Comparison of ENCODE assay signal across 9 cellular contexts in genomic region chrX:130167040-130167439, GRCh38. TPM values are rescaled to one million over a fixed set of nuclear protein-coding genes. Genes with fewer than 3 reads are reported as not detected.
DNase-seq lines count a peak whose midpoint lies in the region; ATAC-seq, FAIRE-seq and TF ChIP-seq lines count a peak whose summit lies in the region.
"Had no signal": no experiment of that assay in that cellular context is flagged by ENCODE, and none has a peak within 500 bp of the region (broad histone marks: within the 10 kb centered on the region; RNA-seq: fewer than 3 reads in every experiment).

No MANE protein-coding gene starts in this region.

- H3K27me3 Mint-ChIP-seq in activated CD4-positive, alpha-beta T cell treated with anti-CD3 and anti-CD28 coated beads, Interleukin-2, amount 10 ng/mL, durations not matched to agents 7 days and 5 days = no peaks in the 10 kb centered on the region
- H3K27me3 Mint-ChIP-seq in endothelial cell (ENCODE audit: unreplicated experiment) = peaks cover 5% of the 10 kb centered on the region

- POLR2A ChIA-PET in activated CD4-positive, alpha-beta T cell treated with anti-CD3 and anti-CD28 coated beads, Interleukin-2, amount 10 ng/mL, durations not matched to agents 7 days and 5 days (lab: Charles Lee) = no interaction called here
- POLR2A ChIA-PET in Panc1 (lab: Charles Lee) = no interaction called here

- TF ChIP-seq CTCF in Panc1 (IDR thresholded peaks at IDR 0.05) (no peak), endothelial cell (IDR thresholded peaks at IDR 0.05; ENCODE audit: unreplicated experiment) (no peak), smooth muscle cell (IDR thresholded peaks at IDR 0.05; ENCODE audit: borderline replicate concordance, insufficient read depth, poor library complexity, severe bottlenecking) (no peak), D721Med (IDR thresholded peaks at IDR 0.05; ENCODE audit: insufficient read depth, missing control alignments) (no peak)

- no peaks in the 10 kb centered on the region for H3F3A ChIP-seq in smooth muscle cell (ENCODE audit: low read depth)

- no peak overlapping the region for H3K9ac ChIP-seq in smooth muscle cell (ENCODE audit: low read depth)

- no peaks in the 10 kb centered on the region for H4K20me1 ChIP-seq in smooth muscle cell (ENCODE audit: low read depth)

- peak overlapping the region; percentile 83 for H3K4me2 ChIP-seq in smooth muscle cell

- H3K9me3 ChIP-seq in Panc1 (ENCODE audit: control insufficient read depth, insufficient read depth, low read depth, low read length) = no peaks in the 10 kb centered on the region
- no peaks in the 10 kb centered on the region for H3K9me3 ChIP-seq in smooth muscle cell (replicated peaks; ENCODE audit: low read depth)

- no peaks in the 10 kb centered on the region for H3K27me3 ChIP-seq in Panc1 (ENCODE audit: control insufficient read depth, insufficient read depth, low read length)
- H3K27me3 ChIP-seq in smooth muscle cell (ENCODE audit: low read depth) = no peaks in the 10 kb centered on the region

- peak overlapping the region; percentile 94 for H3K4me3 ChIP-seq in Panc1 (ENCODE audit: low read depth in 2 of 2, low read length in 2 of 2)
- H3K4me3 ChIP-seq in smooth muscle cell = peak overlapping the region; percentile 66

- peak overlapping the region; percentile 95 for H3K27ac Mint-ChIP-seq in activated CD4-positive, alpha-beta T cell treated with anti-CD3 and anti-CD28 coated beads, Interleukin-2, amount 10 ng/mL, durations not matched to agents 7 days and 5 days
- H3K27ac Mint-ChIP-seq in endothelial cell (ENCODE audit: unreplicated experiment) = peak overlapping the region; percentile 23

- no peak overlapping the region for H2AFZ ChIP-seq in smooth muscle cell (ENCODE audit: low read depth)

- H3K79me2 ChIP-seq in smooth muscle cell (ENCODE audit: low read depth) = peaks cover 22% of the 10 kb centered on the region

- H3K36me3 ChIP-seq in Panc1 (ENCODE audit: control insufficient read depth, insufficient read depth, low read length) = no peaks in the 10 kb centered on the region
- H3K36me3 ChIP-seq in smooth muscle cell (ENCODE audit: low read depth) = no peaks in the 10 kb centered on the region

- BruUV-seq in Panc1 (replicated peaks; lab: Mats Ljungman, UMichigan) = no TSS peak

- in situ Hi-C loops in Panc1 (cut with HindIII; ENCODE audit: low pct_unique_long_range_greater_than_20kb, low sequenced_read_pairs) = no loop called here

- intact Hi-C loops in Panc1 (cut with micrococcal nuclease; ENCODE audit: unreplicated experiment) = no loop called here

- CTCF ChIA-PET in activated CD4-positive, alpha-beta T cell treated with anti-CD3 and anti-CD28 coated beads, Interleukin-2, amount 10 ng/mL, durations not matched to agents 7 days and 5 days (lab: Charles Lee) = interaction anchor here (1.9 kb wide), 1 partner anchor 45 kb away, joined by 5 read pairs; no protein-coding TSS in a partner anchor
- CTCF ChIA-PET in Panc1 (lab: Charles Lee) = no interaction called here

- WGBS in smooth muscle cell (ENCODE audit: low lambda C conversion rate) = 62% methylated on average over 4 of the region's 4 CpGs

- H3K9me3 Mint-ChIP-seq in activated CD4-positive, alpha-beta T cell treated with anti-CD3 and anti-CD28 coated beads, Interleukin-2, amount 10 ng/mL, durations not matched to agents 7 days and 5 days = no peaks in the 10 kb centered on the region
- no peaks in the 10 kb centered on the region for H3K9me3 Mint-ChIP-seq in endothelial cell (ENCODE audit: unreplicated experiment)

- H3K36me3 Mint-ChIP-seq in activated CD4-positive, alpha-beta T cell treated with anti-CD3 and anti-CD28 coated beads, Interleukin-2, amount 10 ng/mL, durations not matched to agents 7 days and 5 days (ENCODE audit: low read depth) = no peaks in the 10 kb centered on the region
- H3K36me3 Mint-ChIP-seq in endothelial cell (ENCODE audit: low read depth, unreplicated experiment) = no peaks in the 10 kb centered on the region

- ATAC-seq in Panc1 (no peak), HG02623 (IDR thresholded peaks at IDR 0.05; ENCODE audit: unreplicated experiment) (no peak)

- no peak for FAIRE-seq in D721Med (lab: Jason Lieb, UNC)

- H3K27ac ChIP-seq in Panc1 (ENCODE audit: low read length) (peak overlapping the region; percentile 92), smooth muscle cell (ENCODE audit: low read depth) (no peak overlapping the region)

- no peak for DNase-seq in activated CD4-positive, alpha-beta T cell treated with anti-CD3 and anti-CD28 coated beads, Interleukin-2, amount 10 ng/mL, durations not matched to agents 7 days and 5 days
- DNase-seq in activated CD4-positive, alpha-beta T cell treated with anti-CD3 and anti-CD28 coated beads, Interleukin-2, amount 50 U/mL, for 4 hours = no peak
- DNase-seq in Panc1 (ENCODE audit: low read depth, low spot score) (no peak), endothelial cell (ENCODE audit: low spot score) (no peak), smooth muscle cell (lab: John Stamatoyannopoulos, UW; ENCODE audit: unreplicated experiment) (no peak), D721Med (ENCODE audit: insufficient read length, low spot score) (no peak), SIG-M5 treated with dmso at 0.1 percent for 504 hours (lab: John Stamatoyannopoulos, UW; ENCODE audit: unreplicated experiment) (no peak)
- DNase-seq: RPMI8226 had no signal

- H3K4me1 Mint-ChIP-seq in activated CD4-positive, alpha-beta T cell treated with anti-CD3 and anti-CD28 coated beads, Interleukin-2, amount 10 ng/mL, durations not matched to agents 7 days and 5 days = peaks cover 53% of the 10 kb centered on the region
- H3K4me1 Mint-ChIP-seq in endothelial cell (ENCODE audit: unreplicated experiment) = peaks cover 11% of the 10 kb centered on the region

- H3K4me3 Mint-ChIP-seq in activated CD4-positive, alpha-beta T cell treated with anti-CD3 and anti-CD28 coated beads, Interleukin-2, amount 10 ng/mL, durations not matched to agents 7 days and 5 days = peak overlapping the region; percentile 91
- H3K4me3 Mint-ChIP-seq in endothelial cell (ENCODE audit: unreplicated experiment) = peak overlapping the region; percentile 94

- H3K4me1 ChIP-seq in Panc1 (ENCODE audit: control insufficient read depth, insufficient read depth, low read length) = peaks cover 30% of the 10 kb centered on the region
- peaks cover 7% of the 10 kb centered on the region for H3K4me1 ChIP-seq in smooth muscle cell (ENCODE audit: low read depth)

RNA-seq across cellular contexts. Expression of gene AIFM1, which starts 1.4 kb away (rescaled TPM):
- 10 to 100 TPM; 32.3 to 40.3 TPM for total RNA-seq in activated CD4-positive, alpha-beta T cell treated with anti-CD3 and anti-CD28 coated beads, Interleukin-2, amount 10 ng/mL, durations not matched to agents 7 days and 5 days
- total RNA-seq in Panc1 (2021; ENCODE audit: unreplicated experiment) (96.6 TPM), endothelial cell (ENCODE audit: unreplicated experiment) (39.9 TPM), smooth muscle cell (26.0 and 39.0 TPM in 2 replicates)
- 95.4 TPM for polyA plus RNA-seq in Panc1 (2012; ENCODE audit: insufficient read length)
- 32.5 and 35.8 TPM in 2 replicates for polyA plus RNA-seq in smooth muscle cell

RNA-seq across cellular contexts. Expression of gene RAB33A, which starts 4.7 kb away (rescaled TPM):
- 10 to 100 TPM; 20.8 to 21.2 TPM for total RNA-seq in activated CD4-positive, alpha-beta T cell treated with anti-CD3 and anti-CD28 coated beads, Interleukin-2, amount 10 ng/mL, durations not matched to agents 7 days and 5 days
- total RNA-seq in Panc1 (2021; ENCODE audit: unreplicated experiment) (2.2 TPM), endothelial cell (ENCODE audit: unreplicated experiment) (4.1 TPM), smooth muscle cell (0.58 and 1.4 TPM in 2 replicates)
- polyA plus RNA-seq in Panc1 (2012; ENCODE audit: insufficient read length) = 7.2 TPM
- 2.2 and 2.6 TPM in 2 replicates for polyA plus RNA-seq in smooth muscle cell

RNA-seq across cellular contexts. Expression of gene ELF4, which starts 56.7 kb away (rescaled TPM):
- total RNA-seq in activated CD4-positive, alpha-beta T cell treated with anti-CD3 and anti-CD28 coated beads, Interleukin-2, amount 10 ng/mL, durations not matched to agents 7 days and 5 days = 10 to 100 TPM; 46.0 to 49.5 TPM
- 48.0 TPM for total RNA-seq in Panc1 (2021; ENCODE audit: unreplicated experiment)
- polyA plus RNA-seq in Panc1 (2012; ENCODE audit: insufficient read length) = 28.7 TPM
- total RNA-seq in endothelial cell (ENCODE audit: unreplicated experiment) = 23.6 TPM
- 12.0 and 12.1 TPM in 2 replicates for total RNA-seq in smooth muscle cell
- polyA plus RNA-seq in smooth muscle cell = 12.6 and 16.3 TPM in 2 replicates
